29 cellular contexts compared by ENCODE assay signal in genomic region chr16:85667261-85667660, GRCh38.
"Had no signal": no experiment of that assay in that cellular context is flagged by ENCODE, and none has a peak within 500 bp of the region (broad histone marks: within the 10 kb centered on the region; RNA-seq: fewer than 3 reads in every experiment).

No MANE protein-coding gene starts in this region.

- H3K9me3 Mint-ChIP-seq: activated naive CD8-positive, alpha-beta T cell treated with anti-CD3 and anti-CD28 coated beads, Interleukin-2, amount 10 ng/mL, durations not matched to agents 7 days and 5 days; natural killer cell treated with Interleukin-12 subunit alpha and Interleukin-12 subunit beta and Interleukin-15 and Interleukin-18, amount 100 ng/mL, for 72 hours; stimulated activated naive CD8-positive, alpha-beta T cell treated with anti-CD3 and anti-CD28 coated beads, Interleukin-15, amount 100 ng/mL, for 72 hours; T-helper 1 cell treated with Interleukin-12 subunit alpha and Interleukin-12 subunit beta and Interleukin-4 antibody, amounts not matched to agents 30 μg/mL and 1 μg/mL, for 36 hours had no signal

- DNase-seq: activated CD4-positive, alpha-beta T cell treated with anti-CD3 and anti-CD28 coated beads for 48 hours; activated CD4-positive, alpha-beta T cell treated with anti-CD3 and anti-CD28 coated beads, Interleukin-2, amount 50 U/mL, for 48 hours; activated CD8-positive, alpha-beta memory T cell treated with anti-CD3 and anti-CD28 coated beads for 24 hours; activated effector memory CD4-positive, alpha-beta T cell treated with Interleukin-2 at 50 U/mL for 16 hours; activated naive CD4-positive, alpha-beta T cell treated with Interleukin-2 at 50 U/mL for 16 hours; activated naive CD8-positive, alpha-beta T cell treated with anti-CD3 and anti-CD28 coated beads, Interleukin-2, amount 10 ng/mL, durations not matched to agents 7 days and 5 days; amniotic stem cell; central memory CD4-positive, alpha-beta T cell; dermis blood vessel endothelial cell; effector CD4-positive, alpha-beta T cell; esophagus squamous epithelium; foreskin melanocyte; heart right ventricle; kidney glomerular epithelial cell; mesendoderm; small intestine; stimulated activated naive CD8-positive, alpha-beta T cell treated with anti-CD3 and anti-CD28 coated beads, Interleukin-15, amount 100 ng/mL, for 72 hours; substantia nigra; T-helper 9 cell; thyroid gland; WERI-Rb-1 had no signal

- H3K4me3 ChIP-seq: esophagus squamous epithelium, heart right ventricle, lung, thyroid gland, upper lobe of left lung, vagina had no signal

- H3K9me3 ChIP-seq: esophagus squamous epithelium, heart right ventricle, thyroid gland, upper lobe of left lung, vagina had no signal

- H3K4me3 Mint-ChIP-seq: activated naive CD8-positive, alpha-beta T cell treated with anti-CD3 and anti-CD28 coated beads, Interleukin-2, amount 10 ng/mL, durations not matched to agents 7 days and 5 days; natural killer cell treated with Interleukin-12 subunit alpha and Interleukin-12 subunit beta and Interleukin-15 and Interleukin-18, amount 100 ng/mL, for 72 hours; stimulated activated naive CD8-positive, alpha-beta T cell treated with anti-CD3 and anti-CD28 coated beads, Interleukin-15, amount 100 ng/mL, for 72 hours; T-helper 1 cell treated with Interleukin-12 subunit alpha and Interleukin-12 subunit beta and Interleukin-4 antibody, amounts not matched to agents 30 μg/mL and 1 μg/mL, for 36 hours had no signal

- ATAC-seq: activated CD4-positive, CD25-positive, alpha-beta regulatory T cell treated with anti-CD3 and anti-CD28 coated beads, Interleukin-2, amount 50 U/mL, for 24 hours; natural killer cell treated with Interleukin-12 subunit alpha and Interleukin-12 subunit beta and Interleukin-15 and Interleukin-18, amount 100 ng/mL, for 72 hours; sciatic nerve had no signal

- H3K4me1 ChIP-seq: esophagus squamous epithelium, thyroid gland, upper lobe of left lung, vagina had no signal

- H3K27ac ChIP-seq: epithelial cell of prostate, esophagus squamous epithelium, heart right ventricle, thyroid gland, upper lobe of left lung, vagina, WERI-Rb-1 had no signal

- H3K27me3 Mint-ChIP-seq: activated naive CD8-positive, alpha-beta T cell treated with anti-CD3 and anti-CD28 coated beads, Interleukin-2, amount 10 ng/mL, durations not matched to agents 7 days and 5 days; natural killer cell treated with Interleukin-12 subunit alpha and Interleukin-12 subunit beta and Interleukin-15 and Interleukin-18, amount 100 ng/mL, for 72 hours; stimulated activated naive CD8-positive, alpha-beta T cell treated with anti-CD3 and anti-CD28 coated beads, Interleukin-15, amount 100 ng/mL, for 72 hours had no signal

- H3K27ac Mint-ChIP-seq: natural killer cell treated with Interleukin-12 subunit alpha and Interleukin-12 subunit beta and Interleukin-15 and Interleukin-18, amount 100 ng/mL, for 72 hours; T-helper 1 cell treated with Interleukin-12 subunit alpha and Interleukin-12 subunit beta and Interleukin-4 antibody, amounts not matched to agents 30 μg/mL and 1 μg/mL, for 36 hours had no signal

- H3K4me1 Mint-ChIP-seq: activated naive CD8-positive, alpha-beta T cell treated with anti-CD3 and anti-CD28 coated beads, Interleukin-2, amount 10 ng/mL, durations not matched to agents 7 days and 5 days; stimulated activated naive CD8-positive, alpha-beta T cell treated with anti-CD3 and anti-CD28 coated beads, Interleukin-15, amount 100 ng/mL, for 72 hours had no signal

- H3K27me3 ChIP-seq: esophagus squamous epithelium, heart right ventricle, thyroid gland, upper lobe of left lung, vagina had no signal
